ENCODE assay signal across 8 cellular contexts in the genomic region with DNA sequence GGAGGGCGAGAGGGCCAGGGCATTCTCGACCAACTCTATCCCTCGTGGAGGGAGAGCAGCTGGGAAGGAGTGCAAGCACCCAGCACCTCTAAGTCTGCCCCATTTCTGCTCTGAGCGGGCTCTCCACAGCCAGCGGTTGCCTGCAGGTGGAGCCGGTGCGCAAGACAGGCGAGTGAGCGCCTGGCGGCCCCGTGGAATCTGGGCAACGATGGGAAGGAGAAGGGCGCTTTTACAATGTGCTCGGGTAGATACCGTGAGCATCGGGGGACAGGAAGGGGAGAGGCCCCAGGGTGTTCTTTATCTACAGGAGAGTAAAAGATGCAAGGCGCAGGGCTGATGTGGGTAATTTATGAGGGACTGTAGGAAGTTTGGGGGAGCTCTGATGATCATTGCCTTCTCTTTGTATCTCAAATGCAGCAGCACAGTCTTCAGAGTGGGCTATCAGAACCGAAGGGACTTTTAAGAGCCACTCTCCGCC. TPM values are rescaled to one million over a fixed set of nuclear protein-coding genes. Genes with fewer than 3 reads are reported as not detected.
A peak's percentile ranks its signal among the peaks of the same experiment; 100 is the strongest.
DNase-seq lines count a peak whose midpoint lies in the region; ATAC-seq and TF ChIP-seq lines count a peak whose summit lies in the region.

No MANE protein-coding gene starts in this region.

- TF ChIP-seq CTCF in lower lobe of right lung (IDR thresholded peaks at IDR 0.05): peak; percentile 82

- intact Hi-C loops in lower lobe of right lung (cut with DNase I): no loop called here

- H3K4me1 ChIP-seq in BLaER1 treated with 17β-estradiol and CSF1 and Interleukin-3, amounts not matched to agents 10 nM and 100 nM: peaks cover 24 to 40% (median 30%) of the 10 kb centered on the region in 10 experiments
- H3K4me1 ChIP-seq in duodenal mucosa (ENCODE audit: control insufficient read depth in 1 of 2, insufficient read depth in 2 of 2, low read length in 2 of 2) (peaks cover 17 to 22% of the 10 kb centered on the region in 2 donors), lower lobe of right lung (peaks cover 32% of the 10 kb centered on the region)

- peak; percentile 89 for DNase-seq in GM19240 (ENCODE audit: insufficient read length, low spot score)
- peak; percentile 58 for DNase-seq in NCI-H774 (lab: John Stamatoyannopoulos, UW)
- DNase-seq in activated CD4-positive, alpha-beta T cell treated with anti-CD3 and anti-CD28 coated beads, Interleukin-2, amount 50 U/mL, for 48 hours: peak; percentile 85 to 88
- peak; percentile 89 for DNase-seq in lower lobe of right lung
- peak; percentile 43 to 67 (median 54) for DNase-seq in stimulated activated CD4-positive, alpha-beta T cell treated with anti-CD3 and anti-CD28 coated beads, TNF-alpha, amount 100 ng/mL, for 1 hour (ENCODE audit: low read depth in 3 of 3, low spot score in 1 of 3)

- H3K9ac ChIP-seq in BLaER1 treated with 17β-estradiol and CSF1 and Interleukin-3, amounts not matched to agents 10 nM and 100 nM: peak overlapping the region; percentile 86 to 96 (median 90)
- peak overlapping the region; percentile 52 to 77 for H3K9ac ChIP-seq in duodenal mucosa (ENCODE audit: low read depth in 1 of 2, low read length in 2 of 2)

- ATAC-seq in HG03457 (IDR thresholded peaks at IDR 0.05; ENCODE audit: unreplicated experiment) (peak; percentile 54), lower lobe of right lung (peak; percentile 93 to 94)

- peaks cover 0 to 10% (median 4%) of the 10 kb centered on the region in 11 experiments; a peak in 13 of 22 replicates for H3K9me3 ChIP-seq in BLaER1 treated with 17β-estradiol and CSF1 and Interleukin-3, amounts not matched to agents 10 nM and 100 nM (replicated peaks in 1 of 11)
- no peaks in the 10 kb centered on the region for H3K9me3 ChIP-seq in duodenal mucosa (ENCODE audit: control insufficient read depth in 1 of 2, low read length in 2 of 2)
- no peaks in the 10 kb centered on the region for H3K9me3 ChIP-seq in lower lobe of right lung

- peak overlapping the region; percentile 83 to 97 (median 96) for H3K4me3 ChIP-seq in BLaER1 treated with 17β-estradiol and CSF1 and Interleukin-3, amounts not matched to agents 10 nM and 100 nM
- H3K4me3 ChIP-seq in duodenal mucosa (ENCODE audit: low read depth in 1 of 2, low read length in 2 of 2) (peak overlapping the region; percentile 71 to 95), lower lobe of right lung (peak overlapping the region; percentile 89)

- peak overlapping the region; percentile 69 to 93 (median 90) for H3K27ac ChIP-seq in BLaER1 treated with 17β-estradiol and CSF1 and Interleukin-3, amounts not matched to agents 10 nM and 100 nM
- peak overlapping the region; percentile 61 for H3K27ac ChIP-seq in duodenal mucosa (ENCODE audit: low read depth, low read length)
- peak overlapping the region; percentile 85 for H3K27ac ChIP-seq in lower lobe of right lung

- peak overlapping the region; percentile 74 to 99 (median 93) for H3K4me2 ChIP-seq in BLaER1 treated with 17β-estradiol and CSF1 and Interleukin-3, amounts not matched to agents 10 nM and 100 nM

- H4K20me1 ChIP-seq in BLaER1 treated with 17β-estradiol and CSF1 and Interleukin-3, amounts not matched to agents 10 nM and 100 nM: peaks cover 1 to 39% (median 22%) of the 10 kb centered on the region in 11 experiments; a peak in 16 of 22 replicates

- no peaks in the 10 kb centered on the region for H3K27me3 ChIP-seq in BLaER1 treated with 17β-estradiol and CSF1 and Interleukin-3, amounts not matched to agents 10 nM and 100 nM
- H3K27me3 ChIP-seq in duodenal mucosa (ENCODE audit: control insufficient read depth in 1 of 2, insufficient read depth in 2 of 2, low read length in 2 of 2): no peaks in the 10 kb centered on the region
- H3K27me3 ChIP-seq in lower lobe of right lung (ENCODE audit: low read depth): no peaks in the 10 kb centered on the region

- H3K36me3 ChIP-seq in BLaER1 treated with 17β-estradiol and CSF1 and Interleukin-3, amounts not matched to agents 10 nM and 100 nM: peaks cover 5 to 20% (median 14%) of the 10 kb centered on the region in 11 experiments
- H3K36me3 ChIP-seq in duodenal mucosa (ENCODE audit: control insufficient read depth in 1 of 2, insufficient read depth in 2 of 2, low read length in 2 of 2) (no peaks in the 10 kb centered on the region), lower lobe of right lung (no peaks in the 10 kb centered on the region)

RNA-seq across cellular contexts. Expression of a gene that starts 0.9 kb away (rescaled TPM):
- 48.5 TPM for total RNA-seq in lower lobe of right lung

RNA-seq across cellular contexts. Expression of a gene that starts 47.6 kb away (rescaled TPM):
- 16.0 TPM for total RNA-seq in lower lobe of right lung

Comparison
In these comparisons a context has a peak if more than half of its experiments do, and no peak if none do; other contexts are left out.
1. Peak in every context shown above with its lines: DNase-seq, ATAC-seq, H3K4me3 ChIP-seq and H3K27ac ChIP-seq.